In the genomic region with DNA sequence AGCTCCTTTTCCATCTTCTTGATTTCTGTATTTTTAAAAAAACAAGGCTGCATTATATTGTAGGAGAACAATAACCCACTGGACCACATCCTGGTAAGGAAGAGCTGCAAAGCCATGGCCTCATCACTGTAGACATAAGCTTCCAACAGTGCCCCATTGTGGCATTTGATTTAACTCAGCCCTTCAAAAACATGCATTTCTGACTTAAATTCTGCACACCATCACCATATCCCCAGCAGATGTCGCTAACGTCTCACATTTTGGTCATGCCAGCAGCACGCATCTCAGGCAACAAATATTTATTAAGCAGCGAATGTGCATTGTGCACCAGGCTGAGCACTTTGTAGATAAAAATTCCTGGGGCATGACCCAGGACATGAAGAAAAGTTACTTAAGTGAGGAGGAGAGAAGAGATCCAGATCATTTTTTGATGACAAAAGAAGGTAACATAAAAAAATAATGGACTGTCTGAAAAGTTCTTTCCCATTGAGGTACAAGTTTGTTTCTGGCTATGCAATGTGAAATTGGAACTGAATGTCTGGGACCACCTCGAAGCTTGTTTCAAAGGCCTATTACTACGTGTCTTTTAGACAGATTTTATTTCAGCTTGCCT, we compare ENCODE assay signal across 8 cellular contexts.
DNase-seq lines count a peak whose midpoint lies in the region; ATAC-seq and TF ChIP-seq lines count a peak whose summit lies in the region.

No MANE protein-coding gene starts in this region.

- no peaks in the 10 kb centered on the region for H3K36me3 ChIP-seq in smooth muscle cell (ENCODE audit: low read depth)

- H3K4me2 ChIP-seq in smooth muscle cell, result no peak overlapping the region

- H3K27me3 ChIP-seq in smooth muscle cell (ENCODE audit: low read depth), result no peaks in the 10 kb centered on the region

- no peaks in the 10 kb centered on the region for H3K4me1 ChIP-seq in smooth muscle cell (ENCODE audit: low read depth)

- H3K4me3 ChIP-seq in GM12864 (ENCODE audit: low read depth, low read length) (no peak overlapping the region), smooth muscle cell (no peak overlapping the region)

- no peaks in the 10 kb centered on the region for H4K20me1 ChIP-seq in smooth muscle cell (ENCODE audit: low read depth)

- 15% methylated on average over 6 of the region's 6 CpGs for WGBS in smooth muscle cell (ENCODE audit: low lambda C conversion rate)

- no peak overlapping the region for H3K9ac ChIP-seq in smooth muscle cell (ENCODE audit: low read depth)

- no peak overlapping the region for H2AFZ ChIP-seq in smooth muscle cell (ENCODE audit: low read depth)

- H3F3A ChIP-seq in smooth muscle cell (ENCODE audit: low read depth), result no peaks in the 10 kb centered on the region

- no peaks in the 10 kb centered on the region for H3K79me2 ChIP-seq in smooth muscle cell (ENCODE audit: low read depth)

- no peaks in the 10 kb centered on the region for H3K9me3 ChIP-seq in smooth muscle cell (replicated peaks; ENCODE audit: low read depth)

- DNase-seq in GM12864 (ENCODE audit: low read depth), result peak; percentile 61
- DNase-seq in NCI-H2081 (lab: John Stamatoyannopoulos, UW), result peak; percentile 81 to 82
- DNase-seq in T1000 (lab: John Stamatoyannopoulos, UW), result peak; percentile 71
- DNase-seq in astrocyte of the hippocampus (ENCODE audit: low read depth, low spot score), result peak; percentile 92
- peak in 45 of 51 donors; percentile 13 to 96 (median 67) for DNase-seq in hypothalamus (lab: John Stamatoyannopoulos, UW)
- DNase-seq in smooth muscle cell (lab: John Stamatoyannopoulos, UW; ENCODE audit: unreplicated experiment), result peak; percentile 4

- ATAC-seq in HG02798 (IDR thresholded peaks at IDR 0.05; ENCODE audit: poor library complexity, unreplicated experiment) (peak; percentile 75), HG03025 (IDR thresholded peaks at IDR 0.05; ENCODE audit: low FRiP score, unreplicated experiment) (no peak)

- TF ChIP-seq CTCF in GM12864 (IDR thresholded peaks at IDR 0.05; ENCODE audit: low read depth, low read length, missing control alignments), result peak; percentile 67
- peak; percentile 88 for TF ChIP-seq CTCF in smooth muscle cell (IDR thresholded peaks at IDR 0.05; ENCODE audit: borderline replicate concordance, insufficient read depth, poor library complexity, severe bottlenecking)

- no peak overlapping the region for H3K27ac ChIP-seq in smooth muscle cell (ENCODE audit: low read depth)

Comparison
In these comparisons a context has a peak if more than half of its experiments do, and no peak if none do; other contexts are left out.
1. DNase-seq: peak in every context shown above with its lines; median percentile 92 in astrocyte of the hippocampus; 82 in NCI-H2081; 71 in T1000; 67 in hypothalamus; 61 in GM12864; 4 in smooth muscle cell.